ENCODE assay signal across 8 cellular contexts in the genomic region with DNA sequence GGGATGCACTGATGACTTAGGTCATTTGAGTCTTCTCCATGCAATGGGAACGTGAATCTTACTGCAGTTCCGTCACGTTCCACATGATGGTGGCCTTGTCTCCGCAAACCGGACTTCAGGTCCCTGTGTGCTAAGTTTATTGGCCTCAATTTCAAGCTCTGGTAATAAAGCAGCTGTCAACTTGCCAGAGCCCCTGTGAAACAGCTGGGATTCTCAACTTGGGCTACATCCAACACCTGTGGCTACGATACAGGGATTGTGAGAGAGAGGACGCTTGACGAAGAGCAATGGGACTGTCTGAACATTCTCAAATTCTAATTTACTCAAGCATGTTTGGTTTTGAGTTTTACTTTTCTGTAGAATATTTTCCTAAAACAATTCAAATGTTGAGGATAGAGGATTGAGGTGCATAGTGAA.
DNase-seq lines count a peak whose midpoint lies in the region; ATAC-seq and TF ChIP-seq lines count a peak whose summit lies in the region.

No MANE protein-coding gene starts in this region.

- no peak overlapping the region for H2AFZ ChIP-seq in GM23338

- H3K4me3 ChIP-seq in GM23338 (no peak overlapping the region), thyroid gland (replicated peaks in 1 of 3) (no peak overlapping the region)

- H3K36me3 ChIP-seq in GM23338 (ENCODE audit: insufficient read depth) (no peaks in the 10 kb centered on the region), thyroid gland (no peaks in the 10 kb centered on the region)

- 9 to 20% methylated on average over 8 of the region's 8 CpGs for WGBS in thyroid gland, 2 donors

- TF ChIP-seq POLR2A in thyroid gland (IDR thresholded peaks at IDR 0.05), result no peak

- peaks cover 9% of the 10 kb centered on the region; the same call in 2 of the 3 replicates for H3K4me1 Mint-ChIP-seq in GM23338
- peaks cover 14% of the 10 kb centered on the region for H3K4me1 Mint-ChIP-seq in brain

- no peaks in the 10 kb centered on the region for H3K27me3 ChIP-seq in GM23338 (ENCODE audit: insufficient read depth)
- no peaks in the 10 kb centered on the region for H3K27me3 ChIP-seq in thyroid gland

- peak; percentile 88 for DNase-seq in GM23338 (ENCODE audit: low spot score)
- peak; percentile 90 for DNase-seq in NCI-H345 treated with DMSO at 0.1 percent for 48 hours (lab: John Stamatoyannopoulos, UW; ENCODE audit: unreplicated experiment)
- DNase-seq in iPS-NIHi7 (ENCODE audit: extremely low spot score), result peak; percentile 77
- peak; percentile 70 to 74 for DNase-seq in thyroid gland

- H3K9me2 ChIP-seq in GM23338 (ENCODE audit: insufficient read depth), result no peaks in the 10 kb centered on the region

- H3K4me3 Mint-ChIP-seq in GM23338 (no peak overlapping the region), brain (no peak overlapping the region)

- H3K79me2 ChIP-seq in GM23338 (replicated peaks; ENCODE audit: insufficient read depth), result no peaks in the 10 kb centered on the region

- H4K20me1 ChIP-seq in GM23338 (replicated peaks; ENCODE audit: insufficient read depth), result no peaks in the 10 kb centered on the region

- no peak overlapping the region for H3K4me2 ChIP-seq in GM23338

- TF ChIP-seq CTCF in GM23338 (conservative IDR thresholded peaks at IDR 0.05; ENCODE audit: low read depth in 2 of 2) (peak; percentile 83 to 97), brain (conservative IDR thresholded peaks at IDR 0.05) (peak; percentile 91 to 92), thyroid gland (IDR thresholded peaks at IDR 0.05) (peak in 5 of 6 experiments; percentile 54 to 82 (median 70))

- H3F3A ChIP-seq in GM23338 (replicated peaks; ENCODE audit: low read depth), result no peaks in the 10 kb centered on the region

- no peaks in the 10 kb centered on the region for H3K9me3 ChIP-seq in thyroid gland

- no peaks in the 10 kb centered on the region for H3K9me3 Mint-ChIP-seq in GM23338
- no peaks in the 10 kb centered on the region for H3K9me3 Mint-ChIP-seq in brain

- peak; percentile 97 for ATAC-seq in GM23338
- no peak for ATAC-seq in HG02571 (IDR thresholded peaks at IDR 0.05; ENCODE audit: unreplicated experiment)
- no peak for ATAC-seq in GM18520 (IDR thresholded peaks at IDR 0.05; ENCODE audit: unreplicated experiment)
- no peak for ATAC-seq in GM18858 (IDR thresholded peaks at IDR 0.05; ENCODE audit: unreplicated experiment)

- intact Hi-C loops in thyroid gland (cut with DNase I), result no loop called here

- no peak overlapping the region for H3K27ac Mint-ChIP-seq in GM23338
- peak overlapping the region in 2 of 5 experiments; percentile 27 to 36 for H3K27ac Mint-ChIP-seq in brain

- H3K27ac ChIP-seq in GM23338 (ENCODE audit: low read depth) (no peak overlapping the region), thyroid gland (no peak overlapping the region)

- H3K4me1 ChIP-seq in GM23338 (ENCODE audit: insufficient read depth), result peaks cover 4% of the 10 kb centered on the region; the same call in 1 of the 2 replicates
- no peaks in the 10 kb centered on the region for H3K4me1 ChIP-seq in thyroid gland

- H3K27me3 Mint-ChIP-seq in GM23338 (ENCODE audit: insufficient read depth, low read depth, poor library complexity) (no peaks in the 10 kb centered on the region), brain (peaks cover 4% of the 10 kb centered on the region)

- no peaks in the 10 kb centered on the region for H3K36me3 Mint-ChIP-seq in GM23338 (ENCODE audit: low read depth)
- H3K36me3 Mint-ChIP-seq in brain, result no peaks in the 10 kb centered on the region

TF ChIP-seq in GM23338, 12 proteins besides CTCF, POLR2A, EP300 and RAD21:
- TF ChIP-seq CREB1 (CRISPR knock-in tag; IDR thresholded peaks at IDR 0.05; ENCODE audit: low read depth) (no peak), EZH2phosphoT487 (IDR thresholded peaks at IDR 0.05; ENCODE audit: unreplicated experiment) (no peak), REST (IDR thresholded peaks at IDR 0.05; ENCODE audit: unreplicated experiment) (no peak), JUNB (IDR thresholded peaks at IDR 0.05; ENCODE audit: unreplicated experiment) (no peak), ZNF331 (CRISPR knock-in tag; IDR thresholded peaks at IDR 0.05; ENCODE audit: low read depth) (no peak), STAT1 (IDR thresholded peaks at IDR 0.05; ENCODE audit: unreplicated experiment) (no peak), ZNF114 (CRISPR knock-in tag; IDR thresholded peaks at IDR 0.05) (no peak), EZH2 (IDR thresholded peaks at IDR 0.05; ENCODE audit: low read depth, unreplicated experiment) (no peak)
